Comparison of ENCODE assay signal across 16 cellular contexts in the genomic region with DNA sequence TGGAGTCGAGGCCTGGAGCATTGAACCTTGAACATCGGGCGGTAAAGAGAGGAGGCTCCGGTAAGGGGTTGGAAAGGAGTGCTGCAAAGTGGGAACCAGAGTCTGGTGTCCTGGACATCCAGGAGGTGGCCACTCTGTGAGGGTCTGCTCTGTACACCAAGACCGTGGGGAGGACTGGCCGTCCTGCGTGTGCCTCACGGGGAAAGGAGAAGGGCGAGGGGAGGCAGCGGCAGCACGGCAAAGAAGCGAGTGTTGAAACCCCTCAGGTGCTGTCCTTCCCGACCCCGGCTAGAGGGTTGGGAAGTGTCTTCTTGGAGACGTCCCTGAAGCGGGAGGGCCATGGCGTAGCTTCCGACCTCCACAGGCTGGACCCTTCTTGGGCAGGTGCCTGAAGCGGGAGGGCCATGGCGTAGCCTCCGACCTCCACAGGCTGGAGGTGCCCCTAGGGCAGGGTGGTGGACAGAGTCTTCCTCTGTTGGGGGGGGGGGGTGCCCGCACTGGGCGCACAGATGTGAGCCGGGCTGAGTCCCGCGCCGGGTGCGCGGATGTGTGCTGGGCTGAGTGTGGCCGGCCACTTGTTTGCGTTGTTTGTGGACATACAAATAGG. TPM values are rescaled to one million over a fixed set of nuclear protein-coding genes. Genes with fewer than 3 reads are reported as not detected.
DNase-seq lines count a peak whose midpoint lies in the region; ATAC-seq and TF ChIP-seq lines count a peak whose summit lies in the region.
"Had no signal": no experiment of that assay in that cellular context is flagged by ENCODE, and none has a peak within 500 bp of the region (broad histone marks: within the 10 kb centered on the region; RNA-seq: fewer than 3 reads in every experiment).

No MANE protein-coding gene starts in this region.

- POLR2A ChIA-PET in HCT116 (lab: Charles Lee): no interaction called here

- H3K4me1 ChIP-seq in BLaER1 (peaks cover 79% of the 10 kb centered on the region), HCT116 (ENCODE audit: control insufficient read depth in 1 of 2, insufficient read depth in 2 of 2, low read length in 2 of 2) (peaks cover 5 to 24% of the 10 kb centered on the region in 2 experiments; a peak in 1 of 4 replicates), neuronal stem cell (ENCODE audit: control insufficient read depth in 2 of 2, insufficient read depth in 1 of 2, low read depth in 1 of 2, low read length in 2 of 2) (peaks cover 0 to 12% of the 10 kb centered on the region in 2 donors), aorta (ENCODE audit: control insufficient read depth in 1 of 2, insufficient read depth in 2 of 2, low read length in 2 of 2) (peaks cover 0 to 4% of the 10 kb centered on the region in 2 donors)

- intact Hi-C loops in HCT116 (cut with micrococcal nuclease): no loop called here
- intact Hi-C loops in aorta (cut with DNase I): no loop called here
- intact Hi-C loops in activated CD4-positive, alpha-beta T cell treated with anti-CD3 and anti-CD28 coated beads, Interleukin-2, amount 10 ng/mL, durations not matched to agents 24 days and 14 days (cut with micrococcal nuclease): no loop called here

- BruUV-seq in HCT116 (replicated peaks; lab: Mats Ljungman, UMichigan): no TSS peak

- no peak overlapping the region for H4K91ac ChIP-seq in neuronal stem cell (ENCODE audit: low read depth, low read length, poor library complexity)

- H2AFZ ChIP-seq in HCT116 (ENCODE audit: low read depth, low read length, poor library complexity, severe bottlenecking): no peak overlapping the region
- H2AFZ ChIP-seq in neuronal stem cell (ENCODE audit: low read length): no peak overlapping the region

- no peak overlapping the region for H2BK120ac ChIP-seq in neuronal stem cell (ENCODE audit: low read depth, low read length)

- no peak for TF ChIP-seq POLR2A in HCT116 (IDR thresholded peaks at IDR 0.05; ENCODE audit: borderline replicate concordance, extremely low read depth, insufficient read depth, insufficient read length)

- H3K4me2 ChIP-seq in BLaER1 (peak overlapping the region; percentile 39; the same call in 1 of the 2 replicates), HCT116 (ENCODE audit: low read length) (no peak overlapping the region), neuronal stem cell (ENCODE audit: insufficient read depth, low read length, poor library complexity, severe bottlenecking) (no peak overlapping the region)

- TF ChIP-seq CTCF in HCT116 (IDR thresholded peaks at IDR 0.05 in 2 of 3, conservative IDR thresholded peaks at IDR 0.05 in 1 of 3; ENCODE audit: borderline replicate concordance in 1 of 3, insufficient read depth in 1 of 3, low read depth in 2 of 3, low read length in 2 of 3): no peak
- TF ChIP-seq CTCF in nephron progenitor cell (IDR thresholded peaks at IDR 0.05): no peak

- H3K4me1 Mint-ChIP-seq in nephron progenitor cell: peaks cover 45% of the 10 kb centered on the region
- H3K4me1 Mint-ChIP-seq in activated CD4-positive, alpha-beta T cell treated with anti-CD3 and anti-CD28 coated beads, Interleukin-2, amount 10 ng/mL, durations not matched to agents 24 days and 14 days: peaks cover 6% of the 10 kb centered on the region

- H2BK12ac ChIP-seq in neuronal stem cell (ENCODE audit: low read length): no peak overlapping the region

- peak overlapping the region; percentile 94 for H3K27ac Mint-ChIP-seq in nephron progenitor cell
- no peak overlapping the region for H3K27ac Mint-ChIP-seq in activated CD4-positive, alpha-beta T cell treated with anti-CD3 and anti-CD28 coated beads, Interleukin-2, amount 10 ng/mL, durations not matched to agents 24 days and 14 days
- H3K27ac Mint-ChIP-seq: activated B cell treated with CpG ODN at 0.5 μM for 24 hours had no signal

- peaks cover 100% of the 10 kb centered on the region for H3K79me2 ChIP-seq in HCT116 (ENCODE audit: insufficient read depth, low read length)

- RAD21 ChIA-PET in HCT116 (lab: Charles Lee; ENCODE audit: low non-redundant PET in 1 of 2, low total read pairs in 2 of 2, uncharacterized antibody in 2 of 2, unreplicated experiment in 2 of 2): no interaction called here

- peak; percentile 35; the same call in 1 of the 2 replicates for ATAC-seq in HCT116
- ATAC-seq in aorta (ENCODE audit: low FRiP score): no peak
- ATAC-seq: Right ventricle myocardium inferior had no signal

- no peak overlapping the region for H3K4me3 ChIP-seq in BLaER1
- no peak overlapping the region for H3K4me3 ChIP-seq in HCT116 (replicated peaks in 1 of 2; ENCODE audit: low read depth in 1 of 2, low read length in 2 of 2)
- H3K4me3 ChIP-seq in neuronal stem cell (ENCODE audit: low read length in 2 of 2): no peak overlapping the region
- no peak overlapping the region for H3K4me3 ChIP-seq in aorta (ENCODE audit: low read length in 2 of 2)
- H3K4me3 ChIP-seq: right lobe of liver had no signal

- H3K14ac ChIP-seq in neuronal stem cell (ENCODE audit: low read length): no peak overlapping the region

- H2BK15ac ChIP-seq in neuronal stem cell (ENCODE audit: low read length): no peak overlapping the region

- H3K79me1 ChIP-seq in neuronal stem cell (ENCODE audit: low read depth, low read length): peaks cover 33% of the 10 kb centered on the region

- H4K20me1 ChIP-seq in BLaER1 (peaks cover 99% of the 10 kb centered on the region), HCT116 (ENCODE audit: insufficient read depth) (peaks cover 33% of the 10 kb centered on the region; the same call in 1 of the 2 replicates)

- no peaks in the 10 kb centered on the region for H3K9me2 ChIP-seq in HCT116 (ENCODE audit: insufficient read depth)

- no peak for TF ChIP-seq RAD21 in HCT116 (IDR thresholded peaks at IDR 0.05; ENCODE audit: low read depth)

- no peak overlapping the region for H3K23ac ChIP-seq in neuronal stem cell (ENCODE audit: low read depth, low read length, poor library complexity)

- no CpG with 5 or more reads among the region's 31 CpGs for WGBS in neuronal stem cell (ENCODE audit: extremely low coverage in 2 of 2, insufficient read length in 2 of 2, insufficient replicate concordance in 1 of 2), 2 donors
- 91 to 94% methylated on average over 29 to 31 of the region's 31 CpGs for WGBS in aorta, 2 donors

- H2AK5ac ChIP-seq in neuronal stem cell (ENCODE audit: low read depth, low read length): no peak overlapping the region

- H3K27me3 ChIP-seq in BLaER1: no peaks in the 10 kb centered on the region
- H3K27me3 ChIP-seq in HCT116 (ENCODE audit: insufficient read depth, low read length): no peaks in the 10 kb centered on the region
- H3K27me3 ChIP-seq in neuronal stem cell (ENCODE audit: control insufficient read depth in 3 of 3, insufficient read depth in 3 of 3, low read depth in 1 of 3, low read length in 3 of 3): no peaks in the 10 kb centered on the region
- no peaks in the 10 kb centered on the region for H3K27me3 ChIP-seq in aorta (ENCODE audit: control insufficient read depth in 1 of 2, insufficient read depth in 2 of 2, low read length in 1 of 2)
- H3K27me3 ChIP-seq: brain microvascular endothelial cell, right lobe of liver had no signal

- H3K9ac ChIP-seq in BLaER1 (no peak overlapping the region), HCT116 (ENCODE audit: low read length) (no peak overlapping the region), neuronal stem cell (ENCODE audit: low read depth, low read length, poor library complexity) (no peak overlapping the region)

- no peaks in the 10 kb centered on the region for H3K9me3 Mint-ChIP-seq in nephron progenitor cell
- no peaks in the 10 kb centered on the region for H3K9me3 Mint-ChIP-seq in activated CD4-positive, alpha-beta T cell treated with anti-CD3 and anti-CD28 coated beads, Interleukin-2, amount 10 ng/mL, durations not matched to agents 24 days and 14 days
- H3K9me3 Mint-ChIP-seq: activated B cell treated with CpG ODN at 0.5 μM for 24 hours had no signal

- H3K9me3 ChIP-seq in BLaER1 (no peaks in the 10 kb centered on the region), HCT116 (ENCODE audit: control insufficient read depth in 1 of 2, insufficient read depth in 1 of 2, low read depth in 1 of 2, low read length in 2 of 2) (no peaks in the 10 kb centered on the region), neuronal stem cell (replicated peaks in 1 of 2; ENCODE audit: control insufficient read depth in 2 of 2, insufficient read depth in 1 of 2, low read depth in 1 of 2, low read length in 2 of 2) (peaks cover 0 to 2% of the 10 kb centered on the region in 2 donors), aorta (ENCODE audit: control insufficient read depth, low read length) (no peaks in the 10 kb centered on the region)
- H3K9me3 ChIP-seq: right lobe of liver had no signal

- H3K4ac ChIP-seq in neuronal stem cell (ENCODE audit: low read length): no peak overlapping the region

- CTCF ChIA-PET in HCT116 (lab: Charles Lee): interaction anchor here (0.6 kb wide), 1 partner anchor 74 kb away, joined by 3 read pairs; no protein-coding TSS in a partner anchor

- DNase-seq in HCT116 (ENCODE audit: low read depth, low spot score): no peak
- no peak for DNase-seq in nephron progenitor cell
- no peak for DNase-seq in NOMO-1 (lab: John Stamatoyannopoulos, UW; ENCODE audit: unreplicated experiment in 2 of 2)
- DNase-seq in neuronal stem cell (ENCODE audit: low spot score): no peak
- no peak for DNase-seq in aorta
- DNase-seq in activated CD4-positive, alpha-beta T cell treated with anti-CD3 and anti-CD28 coated beads, Interleukin-2, amount 10 ng/mL, durations not matched to agents 24 days and 14 days: no peak
- DNase-seq: activated B cell treated with CpG ODN at 0.5 μM for 24 hours, brain microvascular endothelial cell, Calu3, MM.1S, NCI-H187, NCI-H446, right lobe of liver had no signal

- no peak overlapping the region for H3K4me3 Mint-ChIP-seq in nephron progenitor cell
- no peak overlapping the region for H3K4me3 Mint-ChIP-seq in activated CD4-positive, alpha-beta T cell treated with anti-CD3 and anti-CD28 coated beads, Interleukin-2, amount 10 ng/mL, durations not matched to agents 24 days and 14 days
- H3K4me3 Mint-ChIP-seq: activated B cell treated with CpG ODN at 0.5 μM for 24 hours had no signal

- no peak overlapping the region for H4K8ac ChIP-seq in neuronal stem cell (ENCODE audit: low read depth, low read length)

- no peak overlapping the region for H2BK5ac ChIP-seq in neuronal stem cell (ENCODE audit: low read length)

- peaks cover 17% of the 10 kb centered on the region for H3K36me3 Mint-ChIP-seq in nephron progenitor cell (ENCODE audit: low read depth)
- H3K36me3 Mint-ChIP-seq in activated CD4-positive, alpha-beta T cell treated with anti-CD3 and anti-CD28 coated beads, Interleukin-2, amount 10 ng/mL, durations not matched to agents 24 days and 14 days (ENCODE audit: low read depth): peaks cover 11% of the 10 kb centered on the region

- H3K27me3 Mint-ChIP-seq in nephron progenitor cell (ENCODE audit: low read depth, poor library complexity): no peaks in the 10 kb centered on the region
- no peaks in the 10 kb centered on the region for H3K27me3 Mint-ChIP-seq in activated CD4-positive, alpha-beta T cell treated with anti-CD3 and anti-CD28 coated beads, Interleukin-2, amount 10 ng/mL, durations not matched to agents 24 days and 14 days
- H3K27me3 Mint-ChIP-seq: activated B cell treated with CpG ODN at 0.5 μM for 24 hours had no signal

- no peak overlapping the region for H3K18ac ChIP-seq in neuronal stem cell (ENCODE audit: low read length)

- H3K27ac ChIP-seq in BLaER1 (peak overlapping the region; percentile 26; the same call in 1 of the 2 replicates), HCT116 (ENCODE audit: low read depth, low read length) (no peak overlapping the region), cingulate gyrus (ENCODE audit: low read depth, low read length) (peak overlapping the region; percentile 88), neuronal stem cell (replicated peaks; ENCODE audit: low read length) (no peak overlapping the region), aorta (ENCODE audit: low read depth in 1 of 2, low read length in 2 of 2) (no peak overlapping the region)
- H3K27ac ChIP-seq: brain microvascular endothelial cell, right lobe of liver had no signal

- H3K36me3 ChIP-seq in BLaER1: peaks cover 51% of the 10 kb centered on the region
- H3K36me3 ChIP-seq in HCT116 (ENCODE audit: control insufficient read depth in 1 of 2, insufficient read depth in 2 of 2, low read length in 2 of 2): peaks cover 14 to 22% of the 10 kb centered on the region in 2 experiments
- peaks cover 18 to 44% of the 10 kb centered on the region in 2 donors for H3K36me3 ChIP-seq in neuronal stem cell (replicated peaks in 1 of 2; ENCODE audit: control insufficient read depth in 2 of 2, insufficient read depth in 2 of 2, low read length in 2 of 2)
- no peaks in the 10 kb centered on the region for H3K36me3 ChIP-seq in aorta (ENCODE audit: control insufficient read depth in 1 of 2, insufficient read depth in 2 of 2, low read length in 1 of 2)

RNA-seq across cellular contexts. Expression of gene FOXK2, which starts 42.0 kb away (rescaled TPM):
- total RNA-seq in HCT116 (2021; ENCODE audit: unreplicated experiment) (122 TPM), aorta (10 to 100 TPM; 52.0 to 58.8 TPM)
- 55.3 and 55.9 TPM in 2 replicates for polyA plus RNA-seq in HCT116 (2012)
- polyA plus RNA-seq in neuronal stem cell (2013, experiment 1 of 2): 69.7 TPM
- 71.0 TPM for polyA plus RNA-seq in neuronal stem cell (2013, experiment 2 of 2)
- polyA plus RNA-seq in aorta: 10 to 100 TPM; 15.3 to 19.5 TPM
- total RNA-seq in activated CD4-positive, alpha-beta T cell treated with anti-CD3 and anti-CD28 coated beads, Interleukin-2, amount 10 ng/mL, durations not matched to agents 24 days and 14 days: 92.6 and 97.4 TPM in 2 replicates

Comparison
In these comparisons a context has a peak if more than half of its experiments do, and no peak if none do; other contexts are left out.
1. H3K27ac ChIP-seq: peak in BLaER1 (single experiment) and cingulate gyrus (single experiment); none in HCT116 (single experiment), neuronal stem cell (single experiment) and aorta (0 of 2).